In the genomic region with DNA sequence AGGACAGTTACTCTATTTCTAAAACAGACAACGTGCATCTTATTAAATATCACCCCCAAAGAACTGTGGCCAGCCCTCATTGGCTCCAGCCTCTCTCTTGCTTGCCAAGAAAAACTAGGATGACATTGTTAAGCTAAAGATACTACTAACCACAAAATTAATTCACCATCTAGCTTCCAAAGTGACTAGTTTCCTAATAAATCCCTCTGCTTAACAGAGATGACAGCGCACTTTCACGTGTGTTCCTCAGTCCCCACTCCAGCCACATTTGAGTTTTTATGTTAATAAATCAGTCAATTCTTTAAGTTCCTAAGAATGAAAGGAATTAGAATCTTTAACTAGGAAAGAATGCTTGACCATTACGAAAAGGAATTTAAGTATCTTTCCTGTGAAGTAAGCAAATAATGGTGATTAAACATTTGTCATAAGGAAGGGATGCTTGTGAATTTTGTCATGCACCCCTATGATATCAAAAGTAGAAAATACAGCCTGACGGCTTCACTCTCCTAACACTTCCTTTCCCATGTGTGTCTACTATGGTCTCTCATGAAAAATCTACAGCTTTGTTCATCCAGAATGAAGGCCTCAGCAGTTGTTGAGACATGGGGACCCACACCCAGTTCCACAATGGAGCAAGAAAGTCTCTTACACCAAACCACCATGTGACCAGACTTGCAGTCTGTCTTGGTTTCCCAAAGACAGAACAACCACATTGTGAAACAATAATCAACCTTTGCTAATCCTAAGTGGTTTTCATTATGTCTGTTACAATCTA, we compare ENCODE assay signal across 1 cellular context.
TF ChIP-seq lines count a peak whose summit lies in the region.

No MANE protein-coding gene starts in this region.

TF ChIP-seq in IMR-90, 13 proteins besides CTCF, POLR2A, EP300 and RAD21 (continued from another document):
- no peak for TF ChIP-seq MAZ (IDR thresholded peaks at IDR 0.05; ENCODE audit: borderline replicate concordance, low read depth, low read length)
